Comparison of ENCODE assay signal across 13 cellular contexts in the genomic region with DNA sequence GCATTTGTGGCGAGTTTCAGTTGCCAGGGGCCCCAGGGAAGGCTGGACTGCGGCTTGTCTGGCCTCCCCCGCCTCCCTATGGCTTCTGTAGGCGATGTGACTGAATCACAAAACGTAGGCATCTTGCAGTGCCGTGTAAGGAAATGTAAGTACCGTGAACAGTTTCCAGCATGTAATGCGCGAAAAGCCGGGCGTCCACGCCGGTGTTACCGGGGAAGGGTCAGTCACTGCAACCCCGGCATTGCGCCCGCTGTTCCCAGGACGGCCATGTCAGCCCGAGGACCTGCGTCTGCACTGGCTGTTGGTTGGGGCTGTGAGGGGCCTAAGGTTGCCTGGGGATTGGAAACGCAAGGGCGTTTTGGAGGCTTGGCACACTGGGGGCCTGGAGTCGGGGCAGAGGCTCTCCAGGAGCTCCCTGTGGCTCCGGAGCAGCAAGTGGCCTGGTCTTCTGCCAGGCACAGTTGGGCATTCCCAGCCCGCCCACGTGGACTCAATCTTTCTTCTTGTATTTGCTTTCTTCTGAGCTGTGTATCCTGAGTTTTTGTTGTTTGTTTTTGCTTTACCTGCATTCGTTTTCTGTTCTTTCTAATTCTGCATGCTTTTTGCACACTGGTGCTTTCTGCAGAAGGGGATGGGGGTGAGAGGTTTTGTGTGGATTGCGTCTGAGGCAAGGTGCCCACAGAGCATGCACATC. TPM values are rescaled to one million over a fixed set of nuclear protein-coding genes. Genes with fewer than 3 reads are reported as not detected.
A peak's percentile ranks its signal among the peaks of the same experiment; 100 is the strongest.
DNase-seq lines count a peak whose midpoint lies in the region; ATAC-seq and TF ChIP-seq lines count a peak whose summit lies in the region.
"Had no signal": no experiment of that assay in that cellular context is flagged by ENCODE, and none has a peak within 500 bp of the region (broad histone marks: within the 10 kb centered on the region; RNA-seq: fewer than 3 reads in every experiment).

No MANE protein-coding gene starts in this region.

- no peaks in the 10 kb centered on the region for H3K9me3 ChIP-seq in HUES48 (ENCODE audit: control insufficient read depth, insufficient read depth, low read length)
- no peaks in the 10 kb centered on the region for H3K9me3 ChIP-seq in osteoblast (ENCODE audit: low read depth, low read length)
- H3K9me3 ChIP-seq: prostate gland, testis had no signal

- peak overlapping the region; percentile 92 for H3K4me3 ChIP-seq in HUES48 (ENCODE audit: low read depth, low read length)
- H3K4me3 ChIP-seq in osteoblast (ENCODE audit: insufficient read depth, low read length): no peak overlapping the region
- H3K4me3 ChIP-seq: PC-9 had no signal

- POLR2A ChIA-PET in activated CD4-positive, alpha-beta T cell treated with anti-CD3 and anti-CD28 coated beads for 36 hours (lab: Charles Lee): no interaction called here

- H3K27ac Mint-ChIP-seq in activated CD4-positive, alpha-beta T cell treated with anti-CD3 and anti-CD28 coated beads for 36 hours: no peak overlapping the region
- no peak overlapping the region for H3K27ac Mint-ChIP-seq in central memory CD8-positive, alpha-beta T cell (ENCODE audit: low read depth)
- H3K27ac Mint-ChIP-seq: memory B cell had no signal

- peak overlapping the region; percentile 33 for H3K4me3 Mint-ChIP-seq in activated CD4-positive, alpha-beta T cell treated with anti-CD3 and anti-CD28 coated beads for 36 hours
- peak overlapping the region; percentile 45 for H3K4me3 Mint-ChIP-seq in central memory CD8-positive, alpha-beta T cell

- H3K27ac ChIP-seq in HUES48 (ENCODE audit: low read depth, low read length) (no peak overlapping the region), osteoblast (ENCODE audit: low read depth, low read length) (no peak overlapping the region)
- H3K27ac ChIP-seq: PC-9, prostate gland, testis had no signal

- DNase-seq in activated CD4-positive, alpha-beta T cell treated with anti-CD3 and anti-CD28 coated beads for 36 hours: no peak
- DNase-seq in activated CD4-positive, alpha-beta T cell treated with anti-CD3 and anti-CD28 coated beads for 48 hours: no peak
- no peak for DNase-seq in central memory CD8-positive, alpha-beta T cell (ENCODE audit: low spot score in 2 of 2)
- DNase-seq in osteoblast (ENCODE audit: insufficient read length, low spot score, missing footprints) (peak; percentile 63), NCI-H2107 (lab: John Stamatoyannopoulos, UW) (no peak)
- DNase-seq: MM.1S, PC-9, testis had no signal

- TF ChIP-seq CTCF in osteoblast (IDR thresholded peaks at IDR 0.05; ENCODE audit: extremely low read depth, low read depth, low read length): no peak

- H3K4me1 ChIP-seq in HUES48 (ENCODE audit: control insufficient read depth, insufficient read depth, low read length): peaks cover 16% of the 10 kb centered on the region
- no peaks in the 10 kb centered on the region for H3K4me1 ChIP-seq in osteoblast (ENCODE audit: insufficient read depth, low read length)
- H3K4me1 ChIP-seq: prostate gland had no signal

- peaks cover 9% of the 10 kb centered on the region for H3K36me3 ChIP-seq in HUES48 (ENCODE audit: control insufficient read depth, insufficient read depth, low read length)
- no peaks in the 10 kb centered on the region for H3K36me3 ChIP-seq in osteoblast (ENCODE audit: insufficient read depth, low read length)
- H3K36me3 ChIP-seq: prostate gland had no signal

- CTCF ChIA-PET in activated CD4-positive, alpha-beta T cell treated with anti-CD3 and anti-CD28 coated beads for 36 hours (lab: Charles Lee): interaction anchor here (2.4 kb wide), 1 partner anchor 10 kb away, joined by 7 read pairs; no protein-coding TSS in a partner anchor

- H3K27me3 ChIP-seq in HUES48 (ENCODE audit: control insufficient read depth, insufficient read depth, low read length): peaks cover 31% of the 10 kb centered on the region
- H3K27me3 ChIP-seq in osteoblast (ENCODE audit: insufficient read depth, low read length): peaks cover 27% of the 10 kb centered on the region
- H3K27me3 ChIP-seq: testis had no signal

- peaks cover 2% of the 10 kb centered on the region for H3K4me1 Mint-ChIP-seq in activated CD4-positive, alpha-beta T cell treated with anti-CD3 and anti-CD28 coated beads for 36 hours
- no peaks in the 10 kb centered on the region for H3K4me1 Mint-ChIP-seq in central memory CD8-positive, alpha-beta T cell
- H3K4me1 Mint-ChIP-seq: memory B cell had no signal

- H3K36me3 Mint-ChIP-seq in activated CD4-positive, alpha-beta T cell treated with anti-CD3 and anti-CD28 coated beads for 36 hours (ENCODE audit: low read depth): no peaks in the 10 kb centered on the region
- H3K36me3 Mint-ChIP-seq in central memory CD8-positive, alpha-beta T cell (ENCODE audit: insufficient read depth): no peaks in the 10 kb centered on the region

- peaks cover 29% of the 10 kb centered on the region for H3K27me3 Mint-ChIP-seq in activated CD4-positive, alpha-beta T cell treated with anti-CD3 and anti-CD28 coated beads for 36 hours
- peaks cover 64% of the 10 kb centered on the region for H3K27me3 Mint-ChIP-seq in central memory CD8-positive, alpha-beta T cell

- ATAC-seq in activated CD4-positive, alpha-beta T cell treated with anti-CD3 and anti-CD28 coated beads for 36 hours: no peak
- no peak for ATAC-seq in central memory CD8-positive, alpha-beta T cell (replicated peaks; ENCODE audit: extremely low read depth, poor library complexity, severe bottlenecking)
- ATAC-seq in GM18517 (IDR thresholded peaks at IDR 0.05; ENCODE audit: unreplicated experiment) (no peak), GM18867 (IDR thresholded peaks at IDR 0.05; ENCODE audit: unreplicated experiment) (no peak)

- no peak overlapping the region for H3K9ac ChIP-seq in HUES48 (ENCODE audit: low read depth, low read length)

- no peaks in the 10 kb centered on the region for H4K20me1 ChIP-seq in osteoblast (ENCODE audit: insufficient read depth, low read length)

- no peak overlapping the region for H2AFZ ChIP-seq in osteoblast (ENCODE audit: low read length)
- H2AFZ ChIP-seq: PC-9 had no signal

- no peak overlapping the region for H3K4me2 ChIP-seq in osteoblast (ENCODE audit: insufficient read depth, low read length)
- H3K4me2 ChIP-seq: PC-9 had no signal

- intact Hi-C loops in activated CD4-positive, alpha-beta T cell treated with anti-CD3 and anti-CD28 coated beads for 36 hours (cut with DNase I, micrococcal nuclease): no loop called here

- peaks cover 4% of the 10 kb centered on the region for H3K9me3 Mint-ChIP-seq in activated CD4-positive, alpha-beta T cell treated with anti-CD3 and anti-CD28 coated beads for 36 hours (ENCODE audit: low read depth)
- peaks cover 11% of the 10 kb centered on the region for H3K9me3 Mint-ChIP-seq in central memory CD8-positive, alpha-beta T cell

- no peaks in the 10 kb centered on the region for H3K79me2 ChIP-seq in osteoblast (ENCODE audit: insufficient read depth, low read length)

RNA-seq across cellular contexts. Expression of gene PLEKHG4B, which starts 36.9 kb away (rescaled TPM):
- under 1 TPM; 0.23 to 0.25 TPM for total RNA-seq in activated CD4-positive, alpha-beta T cell treated with anti-CD3 and anti-CD28 coated beads for 36 hours
- under 0.01 and 0.36 TPM in 2 replicates for total RNA-seq in osteoblast
- total RNA-seq: PC-9 had no signal
